In the genomic region with DNA sequence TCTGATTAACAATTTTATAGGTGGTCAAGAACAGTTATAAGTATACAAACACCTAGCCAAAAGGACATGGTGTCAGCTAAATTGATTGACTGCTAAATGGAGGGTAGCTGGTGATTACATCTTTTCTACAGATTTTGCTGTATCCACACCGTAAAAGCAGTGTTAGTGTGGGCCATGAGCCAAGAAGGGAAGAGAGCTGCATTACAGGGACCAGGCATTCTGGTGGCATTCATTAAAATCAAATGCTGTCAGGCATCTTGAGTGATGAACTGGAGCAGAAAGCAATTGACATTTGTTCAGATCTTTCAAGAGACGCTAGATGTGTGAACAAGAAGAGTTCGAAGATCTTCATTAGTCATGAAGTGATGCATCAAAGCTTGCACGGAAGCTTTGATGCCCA, we compare ENCODE assay signal across 25 cellular contexts.
"Had no signal": no experiment of that assay in that cellular context is flagged by ENCODE, and none has a peak within 500 bp of the region (broad histone marks: within the 10 kb centered on the region; RNA-seq: fewer than 3 reads in every experiment).

No MANE protein-coding gene starts in this region.

- H3K36me3 Mint-ChIP-seq: mesothelial cell of epicardium; naive B cell; natural killer cell; stimulated activated naive B cell treated with anti-CD40 and anti-IgM and Interleukin-4, amounts not matched to agents 10 μg/mL and 1 μg/mL and 100 μg/mL, for 72 hours had no signal

- H3K27ac Mint-ChIP-seq: mesothelial cell of epicardium; naive B cell; natural killer cell; nephron progenitor cell; progenitor cell of endocrine pancreas; stimulated activated naive B cell treated with anti-CD40 and anti-IgM and Interleukin-4, amounts not matched to agents 10 μg/mL and 1 μg/mL and 100 μg/mL, for 72 hours had no signal

- H3K27ac ChIP-seq: left ventricle myocardium inferior, ovary, skin epidermis, stomach, testis, thyroid gland, transverse colon, upper lobe of left lung, vagina had no signal

- H3K9me3 ChIP-seq: ovary, stomach, testis, thyroid gland, transverse colon, upper lobe of left lung, vagina had no signal

- H3K4me3 ChIP-seq: left ventricle myocardium inferior, lung, ovary, skin epidermis, stomach, testis, thyroid gland, transverse colon, upper lobe of left lung, vagina had no signal

- H3K9me3 Mint-ChIP-seq: stimulated activated naive B cell treated with anti-CD40 and anti-IgM and Interleukin-4, amounts not matched to agents 10 μg/mL and 1 μg/mL and 100 μg/mL, for 72 hours had no signal

- H3K36me3 ChIP-seq: left ventricle myocardium inferior, ovary, stomach, thyroid gland, transverse colon, upper lobe of left lung, vagina had no signal

- H3K27me3 Mint-ChIP-seq: naive B cell; progenitor cell of endocrine pancreas; stimulated activated naive B cell treated with anti-CD40 and anti-IgM and Interleukin-4, amounts not matched to agents 10 μg/mL and 1 μg/mL and 100 μg/mL, for 72 hours had no signal

- H3K4me1 Mint-ChIP-seq: naive B cell; natural killer cell; nephron progenitor cell; stimulated activated naive B cell treated with anti-CD40 and anti-IgM and Interleukin-4, amounts not matched to agents 10 μg/mL and 1 μg/mL and 100 μg/mL, for 72 hours had no signal

- H3K27me3 ChIP-seq: ovary, stomach, testis, thyroid gland, transverse colon, upper lobe of left lung, vagina had no signal

- H3K4me3 Mint-ChIP-seq: mesothelial cell of epicardium; naive B cell; natural killer cell; nephron progenitor cell; stimulated activated naive B cell treated with anti-CD40 and anti-IgM and Interleukin-4, amounts not matched to agents 10 μg/mL and 1 μg/mL and 100 μg/mL, for 72 hours had no signal

- ATAC-seq: natural killer cell; right cardiac atrium; sciatic nerve; stimulated activated naive B cell treated with anti-CD40 and anti-IgM and Interleukin-4, amounts not matched to agents 10 μg/mL and 1 μg/mL and 100 μg/mL, for 72 hours; stimulated activated naive CD8-positive, alpha-beta T cell treated with anti-CD3 and anti-CD28 coated beads, Interleukin-15, Interleukin-2, amounts not matched to agents 100 U/mL and 50 U/mL, for 24 hours had no signal

- DNase-seq: islet precursor cell; left ventricle myocardium inferior; mesendoderm; naive B cell; natural killer cell; nephron progenitor cell; ovary; right cardiac atrium; stimulated activated CD4-positive, alpha-beta T cell treated with anti-CD3 and anti-CD28 coated beads, Interleukin-12 subunit alpha, Interleukin-12 subunit beta, amount 100 ng/mL, for 4 hours; stimulated activated CD4-positive, alpha-beta T cell treated with anti-CD3 and anti-CD28 coated beads, Interleukin-15, amount 100 ng/mL, for 24 hours; stimulated activated CD4-positive, alpha-beta T cell treated with anti-CD3 and anti-CD28 coated beads, Interleukin-2, amount 100 ng/mL, for 24 hours; stimulated activated CD4-positive, alpha-beta T cell treated with anti-CD3 and anti-CD28 coated beads, Interleukin-4, amount 100 ng/mL, for 1 hour; stimulated activated naive B cell treated with anti-CD40 and anti-IgM and Interleukin-4, amounts not matched to agents 10 μg/mL and 1 μg/mL and 100 μg/mL, for 72 hours; stimulated activated naive CD8-positive, alpha-beta T cell treated with anti-CD3 and anti-CD28 coated beads, Interleukin-15, Interleukin-2, amounts not matched to agents 100 U/mL and 50 U/mL, for 24 hours; stomach; testis; thyroid gland; transverse colon; upper lobe of left lung had no signal
